1 cellular context compared by ENCODE assay signal in genomic region chr14:25003537-25003936, GRCh38.
TF ChIP-seq lines count a peak whose summit lies in the region.

No MANE protein-coding gene starts in this region.

TF ChIP-seq in HepG2, 621 proteins besides CTCF, POLR2A, EP300 and RAD21:
- TF ChIP-seq ZBTB49 (CRISPR knock-in tag; IDR thresholded peaks at IDR 0.05; ENCODE audit: borderline replicate concordance), result 0 out of 2 replicates have a peak, but pooled peaks have one; percentile 38
- TF ChIP-seq SIX4 (CRISPR knock-in tag; IDR thresholded peaks at IDR 0.05), result no peak
